14 cellular contexts compared by ENCODE assay signal in the genomic region with DNA sequence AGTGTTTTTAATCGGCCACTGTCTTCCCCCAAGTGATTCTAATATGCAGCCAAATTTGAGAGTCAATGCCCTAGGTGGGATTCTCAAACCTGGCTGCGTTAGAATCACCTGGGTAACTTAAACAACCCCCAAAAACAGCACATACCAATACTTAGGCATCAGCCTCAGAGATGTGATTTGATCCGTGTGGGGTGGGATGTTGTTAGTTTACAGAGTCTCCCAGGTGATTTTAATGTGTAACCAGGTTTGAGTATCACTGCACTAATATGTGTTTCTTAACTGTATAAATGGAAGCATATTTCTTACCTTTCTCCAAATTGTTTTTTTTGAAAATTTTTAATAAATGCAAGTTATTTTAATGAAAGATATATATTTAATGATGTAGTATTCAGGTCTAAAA.
DNase-seq lines count a peak whose midpoint lies in the region.
"Had no signal": no experiment of that assay in that cellular context is flagged by ENCODE, and none has a peak within 500 bp of the region (broad histone marks: within the 10 kb centered on the region; RNA-seq: fewer than 3 reads in every experiment).

No MANE protein-coding gene starts in this region.

- intact Hi-C loops in posterior vena cava (cut with DNase I), result no loop called here

- DNase-seq in NCI-H82 (lab: John Stamatoyannopoulos, UW), result peak; percentile 55
- DNase-seq in NCI-H82 treated with DMSO at 0.1 percent for 48 hours (lab: John Stamatoyannopoulos, UW; ENCODE audit: unreplicated experiment), result no peak
- DNase-seq in kidney tubule cell (ENCODE audit: low spot score), result peak; percentile 45
- DNase-seq in renal cortical epithelial cell (ENCODE audit: low read depth), result peak; percentile 36
- DNase-seq in posterior vena cava (ENCODE audit: low spot score), result no peak
- no peak for DNase-seq in iPS-NIHi7 (ENCODE audit: extremely low spot score)
- DNase-seq: Caco-2; CD4-positive, CD25-positive, alpha-beta regulatory T cell; CD8-positive, alpha-beta T cell; DMS153; DND-41; GM23248; H7; HCEC 1CT had no signal

Comparison
In these comparisons a context has a peak if more than half of its experiments do, and no peak if none do; other contexts are left out.
1. DNase-seq: peak in NCI-H82 (single experiment), kidney tubule cell (single experiment) and renal cortical epithelial cell (single experiment); none in NCI-H82 treated with DMSO at 0.1 percent for 48 hours (single experiment), posterior vena cava (single experiment) and iPS-NIHi7 (single experiment).